In genomic region chr7:772392-772791, GRCh38 we compare ENCODE assay signal across 31 cellular contexts.
"Had no signal": no experiment of that assay in that cellular context is flagged by ENCODE, and none has a peak within 500 bp of the region (broad histone marks: within the 10 kb centered on the region; RNA-seq: fewer than 3 reads in every experiment).

No MANE protein-coding gene starts in this region.

- H3K4me3 ChIP-seq: esophagus squamous epithelium, right lobe of liver, skin epidermis, transverse colon had no signal

- H3K4me1 ChIP-seq: right lobe of liver had no signal

- DNase-seq: activated CD4-positive, alpha-beta memory T cell treated with anti-CD3 and anti-CD28 coated beads, Interleukin-2, amount 10 ng/mL, durations not matched to agents 7 days and 5 days; activated CD4-positive, alpha-beta T cell treated with anti-CD3 and anti-CD28 coated beads, Interleukin-2, amount 10 ng/mL, durations not matched to agents 24 days and 14 days; activated CD4-positive, CD25-positive, alpha-beta regulatory T cell treated with anti-CD3 and anti-CD28 coated beads, Interleukin-2, amount 50 U/mL, for 72 hours; activated CD8-positive, alpha-beta memory T cell treated with anti-CD3 and anti-CD28 coated beads, Interleukin-2, amount 50 U/mL, for 48 hours; activated gamma-delta T cell treated with Interleukin-2 at 50 U/mL for 16 hours; activated naive CD4-positive, alpha-beta T cell treated with anti-CD3 and anti-CD28 coated beads, Interleukin-2, amount 50 U/mL, for 16 hours; activated T-cell treated with anti-CD3 and anti-CD28 coated beads, Interleukin-2, amount 50 U/mL, for 24 hours; amniotic stem cell; dermis blood vessel endothelial cell; effector CD4-positive, alpha-beta T cell; esophagus squamous epithelium; foreskin melanocyte; glutamatergic neuron; islet precursor cell; left cardiac atrium; left ventricle myocardium superior; naive B cell; occipital lobe; right lobe of liver; stimulated activated CD4-positive, alpha-beta T cell treated with anti-CD3 and anti-CD28 coated beads, Interleukin-1b, Interleukin-23, amount 100 ng/mL, for 48 hours; stimulated activated CD4-positive, alpha-beta T cell treated with anti-CD3 and anti-CD28 coated beads, Interleukin-4, amount 100 ng/mL, for 4 hours; stimulated activated CD8-positive, alpha-beta memory T cell treated with anti-CD3 and anti-CD28 coated beads, Interleukin-4, amount 100 ng/mL, for 48 hours; stimulated activated naive CD8-positive, alpha-beta T cell treated with anti-CD3 and anti-CD28 coated beads, Interleukin-15, amount 100 ng/mL, for 72 hours; T-helper 17 cell; T1000; transverse colon had no signal

- H3K9me3 ChIP-seq: esophagus squamous epithelium, right lobe of liver, transverse colon had no signal

- H3K27me3 ChIP-seq: esophagus squamous epithelium, right lobe of liver, transverse colon had no signal

- H3K27ac Mint-ChIP-seq: activated CD4-positive, alpha-beta memory T cell treated with anti-CD3 and anti-CD28 coated beads, Interleukin-2, amount 10 ng/mL, durations not matched to agents 7 days and 5 days; activated CD4-positive, alpha-beta T cell treated with anti-CD3 and anti-CD28 coated beads, Interleukin-2, amount 10 ng/mL, durations not matched to agents 24 days and 14 days; activated T-cell treated with anti-CD3 and anti-CD28 coated beads, Interleukin-2, amount 50 U/mL, for 24 hours; activated T-helper 17 cell treated with anti-CD3 and anti-CD28 coated beads, Interleukin-2, amount 50 U/mL, for 72 hours; stimulated activated memory B cell treated with anti-CD40 and anti-IgM and Interleukin-4, amounts not matched to agents 10 μg/mL and 1 μg/mL and 100 μg/mL, for 72 hours; T-helper 17 cell had no signal

- H3K27ac ChIP-seq: skin epidermis had no signal

- ATAC-seq: activated T-helper 17 cell treated with anti-CD3 and anti-CD28 coated beads, Interleukin-2, amount 50 U/mL, for 72 hours; left cardiac atrium; left ventricle myocardium superior; right lobe of liver; SK-N-SH treated with all-trans-retinoic acid at 6 μM for 48 hours; stimulated activated memory B cell treated with anti-CD40 and anti-IgM and Interleukin-4, amounts not matched to agents 10 μg/mL and 1 μg/mL and 100 μg/mL, for 72 hours; stimulated activated naive CD8-positive, alpha-beta T cell treated with anti-CD3 and anti-CD28 coated beads, Interleukin-15, amount 100 ng/mL, for 72 hours; T-helper 17 cell had no signal

- H3K27me3 Mint-ChIP-seq: activated CD4-positive, alpha-beta memory T cell treated with anti-CD3 and anti-CD28 coated beads, Interleukin-2, amount 10 ng/mL, durations not matched to agents 7 days and 5 days; activated CD4-positive, alpha-beta T cell treated with anti-CD3 and anti-CD28 coated beads, Interleukin-2, amount 10 ng/mL, durations not matched to agents 24 days and 14 days; activated T-cell treated with anti-CD3 and anti-CD28 coated beads, Interleukin-2, amount 50 U/mL, for 24 hours; activated T-helper 17 cell treated with anti-CD3 and anti-CD28 coated beads, Interleukin-2, amount 50 U/mL, for 72 hours; central memory CD8-positive, alpha-beta T cell; naive B cell; stimulated activated memory B cell treated with anti-CD40 and anti-IgM and Interleukin-4, amounts not matched to agents 10 μg/mL and 1 μg/mL and 100 μg/mL, for 72 hours; stimulated activated naive CD8-positive, alpha-beta T cell treated with anti-CD3 and anti-CD28 coated beads, Interleukin-15, amount 100 ng/mL, for 72 hours; T-helper 17 cell had no signal

- H3K9me3 Mint-ChIP-seq: activated CD4-positive, alpha-beta memory T cell treated with anti-CD3 and anti-CD28 coated beads, Interleukin-2, amount 10 ng/mL, durations not matched to agents 7 days and 5 days; activated CD4-positive, alpha-beta T cell treated with anti-CD3 and anti-CD28 coated beads, Interleukin-2, amount 10 ng/mL, durations not matched to agents 24 days and 14 days; activated T-cell treated with anti-CD3 and anti-CD28 coated beads, Interleukin-2, amount 50 U/mL, for 24 hours; activated T-helper 17 cell treated with anti-CD3 and anti-CD28 coated beads, Interleukin-2, amount 50 U/mL, for 72 hours; central memory CD8-positive, alpha-beta T cell; naive B cell; stimulated activated memory B cell treated with anti-CD40 and anti-IgM and Interleukin-4, amounts not matched to agents 10 μg/mL and 1 μg/mL and 100 μg/mL, for 72 hours; stimulated activated naive CD8-positive, alpha-beta T cell treated with anti-CD3 and anti-CD28 coated beads, Interleukin-15, amount 100 ng/mL, for 72 hours had no signal

- H3K4me3 Mint-ChIP-seq: activated CD4-positive, alpha-beta memory T cell treated with anti-CD3 and anti-CD28 coated beads, Interleukin-2, amount 10 ng/mL, durations not matched to agents 7 days and 5 days; activated CD4-positive, alpha-beta T cell treated with anti-CD3 and anti-CD28 coated beads, Interleukin-2, amount 10 ng/mL, durations not matched to agents 24 days and 14 days; activated T-cell treated with anti-CD3 and anti-CD28 coated beads, Interleukin-2, amount 50 U/mL, for 24 hours; activated T-helper 17 cell treated with anti-CD3 and anti-CD28 coated beads, Interleukin-2, amount 50 U/mL, for 72 hours; central memory CD8-positive, alpha-beta T cell; naive B cell; stimulated activated memory B cell treated with anti-CD40 and anti-IgM and Interleukin-4, amounts not matched to agents 10 μg/mL and 1 μg/mL and 100 μg/mL, for 72 hours; stimulated activated naive CD8-positive, alpha-beta T cell treated with anti-CD3 and anti-CD28 coated beads, Interleukin-15, amount 100 ng/mL, for 72 hours; T-helper 17 cell had no signal

- H3K4me1 Mint-ChIP-seq: activated CD4-positive, alpha-beta T cell treated with anti-CD3 and anti-CD28 coated beads, Interleukin-2, amount 10 ng/mL, durations not matched to agents 24 days and 14 days; activated T-helper 17 cell treated with anti-CD3 and anti-CD28 coated beads, Interleukin-2, amount 50 U/mL, for 72 hours; central memory CD8-positive, alpha-beta T cell; stimulated activated naive CD8-positive, alpha-beta T cell treated with anti-CD3 and anti-CD28 coated beads, Interleukin-15, amount 100 ng/mL, for 72 hours had no signal
